In genomic region chr9:121589961-121590360, GRCh38 we compare ENCODE assay signal across 29 cellular contexts.
"Had no signal": no experiment of that assay in that cellular context is flagged by ENCODE, and none has a peak within 500 bp of the region (broad histone marks: within the 10 kb centered on the region; RNA-seq: fewer than 3 reads in every experiment).

No MANE protein-coding gene starts in this region.

- H3K27ac ChIP-seq: adrenal gland, body of pancreas, epithelial cell of prostate, esophagus squamous epithelium, WERI-Rb-1 had no signal

- DNase-seq: activated CD4-positive, alpha-beta memory T cell treated with anti-CD3 and anti-CD28 coated beads for 36 hours; activated CD4-positive, alpha-beta T cell treated with anti-CD3 and anti-CD28 coated beads for 36 hours; activated CD4-positive, alpha-beta T cell treated with anti-CD3 and anti-CD28 coated beads, Interleukin-2, amount 10 ng/mL, durations not matched to agents 24 days and 14 days; activated CD4-positive, CD25-positive, alpha-beta regulatory T cell; activated CD4-positive, CD25-positive, alpha-beta regulatory T cell treated with anti-CD3 and anti-CD28 coated beads, Interleukin-2, amount 50 U/mL, for 72 hours; activated CD8-positive, alpha-beta memory T cell treated with anti-CD3 and anti-CD28 coated beads, Interleukin-2, amount 10 ng/mL, durations not matched to agents 7 days and 5 days; activated CD8-positive, alpha-beta memory T cell treated with anti-CD3 and anti-CD28 coated beads, Interleukin-2, amount 50 U/mL, for 4 hours; activated CD8-positive, alpha-beta T cell treated with anti-CD3 and anti-CD28 coated beads, Interleukin-2, amount 10 ng/mL, durations not matched to agents 7 days and 5 days; activated effector memory CD4-positive, alpha-beta T cell treated with anti-CD3 and anti-CD28 coated beads, Interleukin-2, amount 50 U/mL, for 16 hours; activated naive CD4-positive, alpha-beta T cell treated with anti-CD3 and anti-CD28 coated beads for 36 hours; activated naive CD8-positive, alpha-beta T cell treated with anti-CD3 and anti-CD28 coated beads for 36 hours; activated naive CD8-positive, alpha-beta T cell treated with anti-CD3 and anti-CD28 coated beads, Interleukin-2, amount 50 U/mL, for 24 hours; activated T-cell treated with anti-CD3 and anti-CD28 coated beads, Interleukin-2, amount 50 U/mL, for 1 hour; activated T-cell treated with anti-CD3 and anti-CD28 coated beads, Interleukin-2, amount 50 U/mL, for 48 hours; adrenal gland; amygdala; aorta; body of pancreas; caudate nucleus; cortex of kidney; dermis blood vessel endothelial cell; effector CD8-positive, alpha-beta T cell; esophagus squamous epithelium; foreskin melanocyte; head of caudate nucleus; T-helper 17 cell; T1000; WERI-Rb-1 had no signal

- H3K27me3 ChIP-seq: adrenal gland, body of pancreas had no signal

- ATAC-seq: activated CD4-positive, alpha-beta T cell treated with anti-CD3 and anti-CD28 coated beads for 36 hours; activated CD8-positive, alpha-beta memory T cell treated with anti-CD3 and anti-CD28 coated beads, Interleukin-2, amount 10 ng/mL, durations not matched to agents 7 days and 5 days; activated CD8-positive, alpha-beta T cell treated with anti-CD3 and anti-CD28 coated beads, Interleukin-2, amount 10 ng/mL, durations not matched to agents 7 days and 5 days; activated naive CD8-positive, alpha-beta T cell treated with anti-CD3 and anti-CD28 coated beads, Interleukin-2, amount 50 U/mL, for 24 hours; body of pancreas; T-helper 17 cell had no signal

- H3K4me3 ChIP-seq: adrenal gland, body of pancreas, esophagus squamous epithelium had no signal
